In genomic region chr20:16124911-16125776, GRCh38 we compare ENCODE assay signal across 1 cellular context.
TF ChIP-seq lines count a peak whose summit lies in the region.

No MANE protein-coding gene starts in this region.

TF ChIP-seq in HepG2, 621 proteins besides CTCF, POLR2A, EP300 and RAD21 (continued from another document and continues in another):
- TF ChIP-seq, protein P1, sequence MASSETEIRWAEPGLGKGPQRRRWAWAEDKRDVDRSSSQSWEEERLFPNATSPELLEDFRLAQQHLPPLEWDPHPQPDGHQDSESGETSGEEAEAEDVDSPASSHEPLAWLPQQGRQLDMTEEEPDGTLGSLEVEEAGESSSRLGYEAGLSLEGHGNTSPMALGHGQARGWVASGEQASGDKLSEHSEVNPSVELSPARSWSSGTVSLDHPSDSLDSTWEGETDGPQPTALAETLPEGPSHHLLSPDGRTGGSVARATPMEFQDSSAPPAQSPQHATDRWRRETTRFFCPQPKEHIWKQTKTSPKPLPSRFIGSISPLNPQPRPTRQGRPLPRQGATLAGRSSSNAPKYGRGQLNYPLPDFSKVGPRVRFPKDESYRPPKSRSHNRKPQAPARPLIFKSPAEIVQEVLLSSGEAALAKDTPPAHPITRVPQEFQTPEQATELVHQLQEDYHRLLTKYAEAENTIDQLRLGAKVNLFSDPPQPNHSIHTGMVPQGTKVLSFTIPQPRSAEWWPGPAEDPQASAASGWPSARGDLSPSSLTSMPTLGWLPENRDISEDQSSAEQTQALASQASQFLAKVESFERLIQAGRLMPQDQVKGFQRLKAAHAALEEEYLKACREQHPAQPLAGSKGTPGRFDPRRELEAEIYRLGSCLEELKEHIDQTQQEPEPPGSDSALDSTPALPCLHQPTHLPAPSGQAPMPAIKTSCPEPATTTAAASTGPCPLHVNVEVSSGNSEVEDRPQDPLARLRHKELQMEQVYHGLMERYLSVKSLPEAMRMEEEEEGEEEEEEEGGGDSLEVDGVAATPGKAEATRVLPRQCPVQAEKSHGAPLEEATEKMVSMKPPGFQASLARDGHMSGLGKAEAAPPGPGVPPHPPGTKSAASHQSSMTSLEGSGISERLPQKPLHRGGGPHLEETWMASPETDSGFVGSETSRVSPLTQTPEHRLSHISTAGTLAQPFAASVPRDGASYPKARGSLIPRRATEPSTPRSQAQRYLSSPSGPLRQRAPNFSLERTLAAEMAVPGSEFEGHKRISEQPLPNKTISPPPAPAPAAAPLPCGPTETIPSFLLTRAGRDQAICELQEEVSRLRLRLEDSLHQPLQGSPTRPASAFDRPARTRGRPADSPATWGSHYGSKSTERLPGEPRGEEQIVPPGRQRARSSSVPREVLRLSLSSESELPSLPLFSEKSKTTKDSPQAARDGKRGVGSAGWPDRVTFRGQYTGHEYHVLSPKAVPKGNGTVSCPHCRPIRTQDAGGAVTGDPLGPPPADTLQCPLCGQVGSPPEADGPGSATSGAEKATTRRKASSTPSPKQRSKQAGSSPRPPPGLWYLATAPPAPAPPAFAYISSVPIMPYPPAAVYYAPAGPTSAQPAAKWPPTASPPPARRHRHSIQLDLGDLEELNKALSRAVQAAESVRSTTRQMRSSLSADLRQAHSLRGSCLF (CRISPR knock-in tag; IDR thresholded peaks at IDR 0.05; ENCODE audit: borderline replicate concordance) = no peak
- no peak for TF ChIP-seq ZSCAN12 (CRISPR knock-in tag; IDR thresholded peaks at IDR 0.05)
- TF ChIP-seq HOXA7 (CRISPR knock-in tag; IDR thresholded peaks at IDR 0.05) = no peak
- 0 out of 2 replicates have a peak, but pooled peaks have one; percentile 28 for TF ChIP-seq DRAP1 (CRISPR knock-in tag; IDR thresholded peaks at IDR 0.05)
- TF ChIP-seq, protein P2, sequence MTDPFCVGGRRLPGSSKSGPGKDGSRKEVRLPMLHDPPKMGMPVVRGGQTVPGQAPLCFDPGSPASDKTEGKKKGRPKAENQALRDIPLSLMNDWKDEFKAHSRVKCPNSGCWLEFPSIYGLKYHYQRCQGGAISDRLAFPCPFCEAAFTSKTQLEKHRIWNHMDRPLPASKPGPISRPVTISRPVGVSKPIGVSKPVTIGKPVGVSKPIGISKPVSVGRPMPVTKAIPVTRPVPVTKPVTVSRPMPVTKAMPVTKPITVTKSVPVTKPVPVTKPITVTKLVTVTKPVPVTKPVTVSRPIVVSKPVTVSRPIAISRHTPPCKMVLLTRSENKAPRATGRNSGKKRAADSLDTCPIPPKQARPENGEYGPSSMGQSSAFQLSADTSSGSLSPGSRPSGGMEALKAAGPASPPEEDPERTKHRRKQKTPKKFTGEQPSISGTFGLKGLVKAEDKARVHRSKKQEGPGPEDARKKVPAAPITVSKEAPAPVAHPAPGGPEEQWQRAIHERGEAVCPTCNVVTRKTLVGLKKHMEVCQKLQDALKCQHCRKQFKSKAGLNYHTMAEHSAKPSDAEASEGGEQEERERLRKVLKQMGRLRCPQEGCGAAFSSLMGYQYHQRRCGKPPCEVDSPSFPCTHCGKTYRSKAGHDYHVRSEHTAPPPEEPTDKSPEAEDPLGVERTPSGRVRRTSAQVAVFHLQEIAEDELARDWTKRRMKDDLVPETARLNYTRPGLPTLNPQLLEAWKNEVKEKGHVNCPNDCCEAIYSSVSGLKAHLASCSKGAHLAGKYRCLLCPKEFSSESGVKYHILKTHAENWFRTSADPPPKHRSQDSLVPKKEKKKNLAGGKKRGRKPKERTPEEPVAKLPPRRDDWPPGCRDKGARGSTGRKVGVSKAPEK (CRISPR knock-in tag; IDR thresholded peaks at IDR 0.05; ENCODE audit: borderline replicate concordance) = no peak
- TF ChIP-seq ZBTB7A (CRISPR knock-in tag; IDR thresholded peaks at IDR 0.05) = no peak
- no peak for TF ChIP-seq JDP2 (CRISPR knock-in tag; IDR thresholded peaks at IDR 0.05; ENCODE audit: borderline replicate concordance)
- TF ChIP-seq NFKBIZ (CRISPR knock-in tag; IDR thresholded peaks at IDR 0.05) = no peak
- TF ChIP-seq ARID5B (CRISPR knock-in tag; IDR thresholded peaks at IDR 0.05) = peak; percentile 77
- no peak for TF ChIP-seq ZNF138 (CRISPR knock-in tag; IDR thresholded peaks at IDR 0.05; ENCODE audit: low read depth)
- TF ChIP-seq ZNF781 (CRISPR knock-in tag; IDR thresholded peaks at IDR 0.05; ENCODE audit: borderline replicate concordance, not compliant biosample characterization) = no peak
- no peak for TF ChIP-seq PCBP2 (optimal IDR thresholded peaks at IDR 0.05; ENCODE audit: low read depth, low read length, poor library complexity, severe bottlenecking)
- no peak for TF ChIP-seq TP53 (CRISPR knock-in tag; conservative IDR thresholded peaks at IDR 0.05)
- TF ChIP-seq, protein P3, sequence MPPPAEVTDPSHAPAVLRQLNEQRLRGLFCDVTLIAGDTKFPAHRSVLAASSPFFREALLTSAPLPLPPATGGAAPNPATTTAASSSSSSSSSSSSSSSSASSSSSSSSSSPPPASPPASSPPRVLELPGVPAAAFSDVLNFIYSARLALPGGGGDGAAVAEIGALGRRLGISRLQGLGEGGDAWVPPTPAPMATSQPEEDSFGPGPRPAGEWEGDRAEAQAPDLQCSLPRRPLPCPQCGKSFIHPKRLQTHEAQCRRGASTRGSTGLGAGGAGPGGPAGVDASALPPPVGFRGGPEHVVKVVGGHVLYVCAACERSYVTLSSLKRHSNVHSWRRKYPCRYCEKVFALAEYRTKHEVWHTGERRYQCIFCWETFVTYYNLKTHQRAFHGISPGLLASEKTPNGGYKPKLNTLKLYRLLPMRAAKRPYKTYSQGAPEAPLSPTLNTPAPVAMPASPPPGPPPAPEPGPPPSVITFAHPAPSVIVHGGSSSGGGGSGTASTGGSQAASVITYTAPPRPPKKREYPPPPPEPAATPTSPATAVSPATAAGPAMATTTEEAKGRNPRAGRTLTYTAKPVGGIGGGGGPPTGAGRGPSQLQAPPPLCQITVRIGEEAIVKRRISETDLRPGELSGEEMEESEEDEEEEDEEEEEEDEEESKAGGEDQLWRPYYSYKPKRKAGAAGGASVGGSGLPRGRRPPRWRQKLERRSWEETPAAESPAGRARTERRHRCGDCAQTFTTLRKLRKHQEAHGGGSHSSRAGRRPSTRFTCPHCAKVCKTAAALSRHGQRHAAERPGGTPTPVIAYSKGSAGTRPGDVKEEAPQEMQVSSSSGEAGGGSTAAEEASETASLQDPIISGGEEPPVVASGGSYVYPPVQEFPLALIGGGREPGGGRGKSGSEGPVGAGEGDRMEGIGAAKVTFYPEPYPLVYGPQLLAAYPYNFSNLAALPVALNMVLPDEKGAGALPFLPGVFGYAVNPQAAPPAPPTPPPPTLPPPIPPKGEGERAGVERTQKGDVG (CRISPR knock-in tag; IDR thresholded peaks at IDR 0.05; ENCODE audit: borderline replicate concordance) = no peak
- TF ChIP-seq NFATC3 (CRISPR knock-in tag; IDR thresholded peaks at IDR 0.05) = no peak
- TF ChIP-seq ZNF550 (CRISPR knock-in tag; IDR thresholded peaks at IDR 0.05; ENCODE audit: borderline replicate concordance) = no peak
- TF ChIP-seq, protein P4, sequence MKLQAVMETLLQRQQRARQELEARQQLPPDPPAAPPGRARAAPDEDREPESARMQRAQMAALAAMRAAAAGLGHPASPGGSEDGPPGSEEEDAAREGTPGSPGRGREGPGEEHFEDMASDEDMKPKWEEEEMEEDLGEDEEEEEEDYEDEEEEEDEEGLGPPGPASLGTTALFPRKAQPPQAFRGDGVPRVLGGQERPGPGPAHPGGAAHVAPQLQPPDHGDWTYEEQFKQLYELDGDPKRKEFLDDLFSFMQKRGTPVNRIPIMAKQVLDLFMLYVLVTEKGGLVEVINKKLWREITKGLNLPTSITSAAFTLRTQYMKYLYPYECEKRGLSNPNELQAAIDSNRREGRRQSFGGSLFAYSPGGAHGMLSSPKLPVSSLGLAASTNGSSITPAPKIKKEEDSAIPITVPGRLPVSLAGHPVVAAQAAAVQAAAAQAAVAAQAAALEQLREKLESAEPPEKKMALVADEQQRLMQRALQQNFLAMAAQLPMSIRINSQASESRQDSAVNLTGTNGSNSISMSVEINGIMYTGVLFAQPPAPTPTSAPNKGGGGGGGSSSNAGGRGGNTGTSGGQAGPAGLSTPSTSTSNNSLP (IDR thresholded peaks at IDR 0.05; ENCODE audit: low read depth, low read length) = no peak
- TF ChIP-seq ZNF354B (CRISPR knock-in tag; IDR thresholded peaks at IDR 0.05) = no peak
- no peak for TF ChIP-seq MEIS2 (CRISPR knock-in tag; IDR thresholded peaks at IDR 0.05)
- TF ChIP-seq SPEN (CRISPR knock-in tag; IDR thresholded peaks at IDR 0.05; ENCODE audit: low read depth) = peak; percentile 36; the same call in 1 of the 2 replicates
- TF ChIP-seq, protein P5, sequence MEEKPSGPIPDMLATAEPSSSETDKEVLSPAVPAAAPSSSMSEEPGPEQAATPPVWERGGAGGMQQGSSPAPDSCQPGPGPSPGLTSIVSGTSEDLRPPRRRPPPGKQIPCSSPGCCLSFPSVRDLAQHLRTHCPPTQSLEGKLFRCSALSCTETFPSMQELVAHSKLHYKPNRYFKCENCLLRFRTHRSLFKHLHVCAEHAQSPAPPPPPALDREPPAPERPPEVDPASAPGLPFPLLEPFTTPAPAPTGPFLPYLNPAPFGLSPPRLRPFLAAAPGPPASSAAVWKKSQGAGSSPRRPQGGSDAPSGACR (CRISPR knock-in tag; IDR thresholded peaks at IDR 0.05) = no peak
- 0 out of 2 replicates have a peak, but pooled peaks have one; percentile 18 for TF ChIP-seq NFIC (IDR thresholded peaks at IDR 0.05; ENCODE audit: low read length)
- TF ChIP-seq FLYWCH1 (CRISPR knock-in tag; IDR thresholded peaks at IDR 0.05) = no peak
- TF ChIP-seq TCF7 (IDR thresholded peaks at IDR 0.05; ENCODE audit: low read depth) = peak; percentile 82
- no peak for TF ChIP-seq ZC3H4 (CRISPR knock-in tag; IDR thresholded peaks at IDR 0.05; ENCODE audit: borderline replicate concordance)
- TF ChIP-seq ZBTB7B (CRISPR knock-in tag; IDR thresholded peaks at IDR 0.05) = 0 out of 2 replicates have a peak, but pooled peaks have one; percentile 43
- no peak for TF ChIP-seq TAF1 (CRISPR knock-in tag; IDR thresholded peaks at IDR 0.05)
- TF ChIP-seq HMG20A (CRISPR knock-in tag; IDR thresholded peaks at IDR 0.05; ENCODE audit: borderline replicate concordance) = no peak; the same call in 1 of the 2 replicates
- no peak for TF ChIP-seq ZNF329 (CRISPR knock-in tag; IDR thresholded peaks at IDR 0.05; ENCODE audit: low read depth)
- no peak for TF ChIP-seq RORA (CRISPR knock-in tag; IDR thresholded peaks at IDR 0.05)
- TF ChIP-seq ZNF33B (CRISPR knock-in tag; IDR thresholded peaks at IDR 0.05) = no peak
- TF ChIP-seq ZBTB10 (CRISPR knock-in tag; IDR thresholded peaks at IDR 0.05; ENCODE audit: borderline replicate concordance) = no peak
- TF ChIP-seq ZNF784 (CRISPR knock-in tag; IDR thresholded peaks at IDR 0.05; ENCODE audit: borderline replicate concordance) = no peak
- TF ChIP-seq NR2F1 (CRISPR knock-in tag; IDR thresholded peaks at IDR 0.05) = no peak
- no peak for TF ChIP-seq ZNF747 (CRISPR knock-in tag; IDR thresholded peaks at IDR 0.05; ENCODE audit: borderline replicate concordance)
- TF ChIP-seq ZNF777 (CRISPR knock-in tag; IDR thresholded peaks at IDR 0.05) = no peak
- peak; percentile 59 for TF ChIP-seq HDAC2 (CRISPR knock-in tag; IDR thresholded peaks at IDR 0.05)
- no peak for TF ChIP-seq ZNF7 (CRISPR knock-in tag; IDR thresholded peaks at IDR 0.05)
- no peak for TF ChIP-seq ZNF530 (CRISPR knock-in tag; IDR thresholded peaks at IDR 0.05; ENCODE audit: low read depth)
- no peak for TF ChIP-seq KDM5B (CRISPR knock-in tag; IDR thresholded peaks at IDR 0.05; ENCODE audit: borderline replicate concordance)
